10 cellular contexts compared by ENCODE assay signal in the genomic region with DNA sequence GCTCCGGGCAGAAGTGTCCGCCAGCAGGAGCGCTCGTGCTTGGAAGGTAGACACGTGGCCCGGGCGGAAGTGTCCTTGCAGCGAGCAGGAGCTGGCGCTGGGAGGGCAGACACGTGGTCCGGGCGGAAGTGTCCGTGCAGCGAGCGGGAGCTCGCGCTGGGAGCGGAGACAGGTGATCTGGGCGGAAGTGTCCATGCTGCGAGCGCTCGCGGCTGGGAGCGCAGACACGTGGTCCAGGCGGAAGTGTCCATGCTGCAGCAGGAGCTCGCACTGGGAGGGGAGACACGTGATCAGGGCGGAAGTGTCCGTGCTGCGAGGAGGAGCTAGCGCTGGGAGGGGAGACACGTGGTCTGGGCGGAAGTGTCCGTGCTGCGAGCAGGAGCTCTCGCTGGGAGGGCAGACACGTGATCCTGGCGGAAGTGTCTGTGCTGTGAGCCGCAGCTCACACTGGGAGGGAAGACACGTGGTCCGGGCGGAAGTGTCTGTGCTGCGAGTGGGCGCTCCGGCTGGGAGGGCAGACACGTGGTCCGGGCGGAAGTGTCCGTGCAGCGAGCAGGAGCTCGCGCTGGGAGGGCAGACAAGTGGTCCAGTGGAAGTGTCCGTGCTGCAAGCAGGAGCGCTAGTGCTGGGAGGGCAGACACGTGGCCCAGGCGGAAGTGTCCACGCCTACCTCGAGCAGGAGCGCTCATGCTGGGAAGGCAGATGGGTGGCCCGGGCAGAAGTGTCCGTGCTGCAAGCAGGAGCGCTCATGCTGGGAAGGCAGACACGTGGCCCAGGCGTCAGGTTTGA. TPM values are rescaled to one million over a fixed set of nuclear protein-coding genes. Genes with fewer than 3 reads are reported as not detected.
DNase-seq lines count a peak whose midpoint lies in the region; ATAC-seq lines count a peak whose summit lies in the region.
"Had no signal": no experiment of that assay in that cellular context is flagged by ENCODE, and none has a peak within 500 bp of the region (broad histone marks: within the 10 kb centered on the region; RNA-seq: fewer than 3 reads in every experiment).

No MANE protein-coding gene starts in this region.

- no peak overlapping the region for H4K91ac ChIP-seq in trophoblast cell (ENCODE audit: low read depth, low read length)

- no peak overlapping the region for H3K14ac ChIP-seq in trophoblast cell (ENCODE audit: low read length)

- no peak overlapping the region for H2BK120ac ChIP-seq in trophoblast cell (ENCODE audit: insufficient read depth, low read length, poor library complexity)

- DNase-seq in DMS 273 (lab: John Stamatoyannopoulos, UW; ENCODE audit: unreplicated experiment) (peak; percentile 100), NCI-H2081 treated with DMSO at 0.1 percent for 48 hours (lab: John Stamatoyannopoulos, UW) (peak; percentile 93), cerebellar nuclear complex (lab: John Stamatoyannopoulos, UW) (peak; percentile 86 to 90), trophoblast cell (peak; percentile 93 to 96), left lobe of liver (ENCODE audit: low spot score) (no peak)
- no peak for DNase-seq in activated CD4-positive, alpha-beta T cell treated with anti-CD3 and anti-CD28 coated beads for 1 hour

- no peak overlapping the region for H2AK5ac ChIP-seq in trophoblast cell (ENCODE audit: low read length)

- H3K79me1 ChIP-seq in trophoblast cell (ENCODE audit: low read length): no peaks in the 10 kb centered on the region

- H2BK5ac ChIP-seq in trophoblast cell (ENCODE audit: low read depth, low read length, poor library complexity): no peak overlapping the region

- ATAC-seq in left lobe of liver: no peak
- ATAC-seq in HG02885 (IDR thresholded peaks at IDR 0.05; ENCODE audit: poor library complexity, unreplicated experiment): no peak
- no peak for ATAC-seq in GM21447 (IDR thresholded peaks at IDR 0.05; ENCODE audit: unreplicated experiment)
- ATAC-seq: mucosa of descending colon had no signal

- H3K9ac ChIP-seq in trophoblast cell (ENCODE audit: low read length): no peak overlapping the region

- no peaks in the 10 kb centered on the region for H3K79me2 ChIP-seq in trophoblast cell (ENCODE audit: control insufficient read depth, insufficient read depth, low read length, poor library complexity)

- H3K4ac ChIP-seq in trophoblast cell (ENCODE audit: low read depth, low read length): no peak overlapping the region

- H2BK12ac ChIP-seq in trophoblast cell (ENCODE audit: low read length): no peak overlapping the region

- H4K8ac ChIP-seq in trophoblast cell (ENCODE audit: low read depth, low read length): no peak overlapping the region

- no peak overlapping the region for H3K4me3 ChIP-seq in trophoblast cell (ENCODE audit: low read depth, low read length)
- H3K4me3 ChIP-seq: mucosa of descending colon had no signal

- no peak overlapping the region for H3K4me2 ChIP-seq in trophoblast cell (ENCODE audit: low read length)

- no peak overlapping the region for H3K18ac ChIP-seq in trophoblast cell (ENCODE audit: low read length)

- no peak overlapping the region for H3K23ac ChIP-seq in trophoblast cell (ENCODE audit: low read length)

- no peaks in the 10 kb centered on the region for H3K27me3 ChIP-seq in trophoblast cell (ENCODE audit: insufficient read depth, low read length)

- H3K9me3 ChIP-seq in trophoblast cell (ENCODE audit: insufficient read depth, low read depth, low read length): peaks cover 3% of the 10 kb centered on the region
- H3K9me3 ChIP-seq: mucosa of descending colon had no signal

- peaks cover 2 to 7% of the 10 kb centered on the region in 2 experiments for H3K4me1 ChIP-seq in trophoblast cell (ENCODE audit: control insufficient read depth in 1 of 2, insufficient read depth in 2 of 2, low read length in 2 of 2)

- H3K27ac ChIP-seq in trophoblast cell (ENCODE audit: low read depth, low read length): no peak overlapping the region
- H3K27ac ChIP-seq: VCaP had no signal

- no CpG with 5 or more reads among the region's 65 CpGs for WGBS in trophoblast cell (ENCODE audit: extremely low coverage, insufficient coverage, insufficient read length)

- H2AFZ ChIP-seq in trophoblast cell (ENCODE audit: insufficient read depth, low read length, poor library complexity): no peak overlapping the region

- peaks cover 33 to 44% of the 10 kb centered on the region in 2 experiments for H3K36me3 ChIP-seq in trophoblast cell (ENCODE audit: control insufficient read depth in 1 of 2, insufficient read depth in 2 of 2, low read length in 2 of 2)

- H4K12ac ChIP-seq in trophoblast cell (ENCODE audit: low read depth, low read length): no peak overlapping the region

RNA-seq across cellular contexts. Expression of a gene that starts 41.1 kb away (rescaled TPM):
- polyA plus RNA-seq in trophoblast cell (2013): 2.6 and 3.4 TPM in 2 replicates
- total RNA-seq in left lobe of liver: 7.0 TPM

RNA-seq across cellular contexts. Expression of a gene that starts 41.6 kb away (rescaled TPM):
- 13.5 and 13.7 TPM in 2 replicates for polyA plus RNA-seq in trophoblast cell (2013)
- 10.0 TPM for total RNA-seq in left lobe of liver

Comparison
In these comparisons a context has a peak if more than half of its experiments do, and no peak if none do; other contexts are left out.
1. DNase-seq: peak in DMS 273 (single experiment), NCI-H2081 treated with DMSO at 0.1 percent for 48 hours (single experiment), cerebellar nuclear complex (2 of 2) and trophoblast cell (2 of 2); none in left lobe of liver (single experiment) and activated CD4-positive, alpha-beta T cell treated with anti-CD3 and anti-CD28 coated beads for 1 hour (single experiment).